Comparison of ENCODE assay signal across 1 cellular context in the genomic region with DNA sequence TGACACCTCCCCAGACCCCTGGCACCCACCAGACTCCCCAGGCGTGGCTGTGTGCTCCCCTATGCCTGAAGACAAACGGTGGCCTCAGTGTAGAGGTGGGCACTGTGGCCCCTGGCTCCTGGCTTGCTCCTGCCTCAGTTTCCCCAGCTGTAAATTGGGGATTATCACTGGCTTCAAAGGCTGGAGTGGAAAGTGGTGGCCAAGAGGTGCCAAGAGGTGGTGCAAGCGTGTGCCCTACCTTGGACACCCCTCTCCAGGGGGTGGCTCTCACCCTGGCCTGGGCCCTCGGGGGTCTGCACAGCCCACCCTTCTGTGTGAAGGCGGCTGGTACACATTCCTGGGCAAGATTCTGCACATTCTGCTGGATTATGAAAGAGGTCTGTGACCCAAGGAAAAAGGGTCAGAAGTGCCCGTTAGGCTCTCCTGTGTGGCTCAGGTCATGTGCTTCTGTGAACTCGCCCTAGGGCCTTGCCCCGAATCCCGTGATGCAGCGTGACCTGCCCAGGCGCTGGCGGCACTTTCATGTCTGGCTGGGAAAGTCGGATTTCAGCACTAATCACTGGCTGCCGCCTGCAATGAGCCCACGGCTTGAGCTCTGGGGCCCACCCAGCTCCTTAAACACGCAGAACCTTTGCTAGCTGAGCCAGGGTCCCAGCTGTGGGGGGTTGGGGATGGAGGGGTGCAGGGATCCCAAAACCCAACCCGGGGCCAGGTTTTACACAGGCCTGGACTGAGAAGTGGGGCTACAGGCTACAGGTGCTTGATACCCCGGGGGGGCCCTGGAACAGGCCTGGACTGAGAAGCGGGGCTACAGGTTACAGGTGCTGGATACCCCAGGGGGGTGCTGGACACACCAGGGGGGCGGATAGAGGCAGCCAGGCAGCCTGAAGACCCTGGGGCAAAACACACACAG.
TF ChIP-seq lines count a peak whose summit lies in the region.

No MANE protein-coding gene starts in this region.

TF ChIP-seq in HepG2, 621 proteins besides CTCF, POLR2A, EP300 and RAD21 (continued from another document):
- TF ChIP-seq SIX4 (CRISPR knock-in tag; IDR thresholded peaks at IDR 0.05) (peak; percentile 92), ZNF138 (CRISPR knock-in tag; IDR thresholded peaks at IDR 0.05; ENCODE audit: low read depth) (0 out of 2 replicates have a peak, but pooled peaks have one; percentile 78), ZNF546 (CRISPR knock-in tag; conservative IDR thresholded peaks at IDR 0.05) (peak; percentile 62; the same call in 1 of the 2 replicates), ESRRA (CRISPR knock-in tag; IDR thresholded peaks at IDR 0.05; ENCODE audit: low read depth) (peak; percentile 74), ZBTB7A (CRISPR knock-in tag; IDR thresholded peaks at IDR 0.05) (peak; percentile 99), ZNF564 (CRISPR knock-in tag; IDR thresholded peaks at IDR 0.05) (peak; percentile 47; the same call in 1 of the 2 replicates), CEBPB (IDR thresholded peaks at IDR 0.05; ENCODE audit: borderline replicate concordance, low read depth, low read length) (peak; percentile 50; the same call in 1 of the 2 replicates), ELF4 (CRISPR knock-in tag; IDR thresholded peaks at IDR 0.05; ENCODE audit: borderline replicate concordance) (0 out of 2 replicates have a peak, but pooled peaks have one; percentile 19), CHD2 (IDR thresholded peaks at IDR 0.05; ENCODE audit: low read depth, low read length) (peak; percentile 23; the same call in 1 of the 2 replicates), ZNF563 (CRISPR knock-in tag; IDR thresholded peaks at IDR 0.05) (peak; percentile 66; the same call in 1 of the 2 replicates), SOX13 (IDR thresholded peaks at IDR 0.05) (peak; percentile 91), SOX13 (CRISPR knock-in tag; conservative IDR thresholded peaks at IDR 0.05 in 1 of 2, IDR thresholded peaks at IDR 0.05 in 1 of 2) (peak; percentile 14 to 96; a peak in 2 of 4 replicates), ZNF253 (CRISPR knock-in tag; IDR thresholded peaks at IDR 0.05; ENCODE audit: borderline replicate concordance) (peak; percentile 86; the same call in 1 of the 2 replicates), ZSCAN20 (CRISPR knock-in tag; IDR thresholded peaks at IDR 0.05; ENCODE audit: borderline replicate concordance) (peak; percentile 47; the same call in 1 of the 2 replicates), ZBTB38 (CRISPR knock-in tag; IDR thresholded peaks at IDR 0.05) (peak; percentile 90; the same call in 1 of the 2 replicates), NR2F1 (CRISPR knock-in tag; IDR thresholded peaks at IDR 0.05) (peak; percentile 98 to 99), ZNF883 (CRISPR knock-in tag; IDR thresholded peaks at IDR 0.05; ENCODE audit: not compliant biosample characterization) (peak; percentile 11), MYNN (CRISPR knock-in tag; IDR thresholded peaks at IDR 0.05; ENCODE audit: low read depth) (0 out of 2 replicates have a peak, but pooled peaks have one; percentile 40), ZBTB21 (CRISPR knock-in tag; IDR thresholded peaks at IDR 0.05) (0 out of 2 replicates have a peak, but pooled peaks have one; percentile 15)
- TF ChIP-seq, protein P1, sequence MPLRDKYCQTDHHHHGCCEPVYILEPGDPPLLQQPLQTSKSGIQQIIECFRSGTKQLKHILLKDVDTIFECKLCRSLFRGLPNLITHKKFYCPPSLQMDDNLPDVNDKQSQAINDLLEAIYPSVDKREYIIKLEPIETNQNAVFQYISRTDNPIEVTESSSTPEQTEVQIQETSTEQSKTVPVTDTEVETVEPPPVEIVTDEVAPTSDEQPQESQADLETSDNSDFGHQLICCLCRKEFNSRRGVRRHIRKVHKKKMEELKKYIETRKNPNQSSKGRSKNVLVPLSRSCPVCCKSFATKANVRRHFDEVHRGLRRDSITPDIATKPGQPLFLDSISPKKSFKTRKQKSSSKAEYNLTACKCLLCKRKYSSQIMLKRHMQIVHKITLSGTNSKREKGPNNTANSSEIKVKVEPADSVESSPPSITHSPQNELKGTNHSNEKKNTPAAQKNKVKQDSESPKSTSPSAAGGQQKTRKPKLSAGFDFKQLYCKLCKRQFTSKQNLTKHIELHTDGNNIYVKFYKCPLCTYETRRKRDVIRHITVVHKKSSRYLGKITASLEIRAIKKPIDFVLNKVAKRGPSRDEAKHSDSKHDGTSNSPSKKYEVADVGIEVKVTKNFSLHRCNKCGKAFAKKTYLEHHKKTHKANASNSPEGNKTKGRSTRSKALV (CRISPR knock-in tag; IDR thresholded peaks at IDR 0.05), result peak; percentile 69; the same call in 1 of the 2 replicates
- TF ChIP-seq, protein P2, sequence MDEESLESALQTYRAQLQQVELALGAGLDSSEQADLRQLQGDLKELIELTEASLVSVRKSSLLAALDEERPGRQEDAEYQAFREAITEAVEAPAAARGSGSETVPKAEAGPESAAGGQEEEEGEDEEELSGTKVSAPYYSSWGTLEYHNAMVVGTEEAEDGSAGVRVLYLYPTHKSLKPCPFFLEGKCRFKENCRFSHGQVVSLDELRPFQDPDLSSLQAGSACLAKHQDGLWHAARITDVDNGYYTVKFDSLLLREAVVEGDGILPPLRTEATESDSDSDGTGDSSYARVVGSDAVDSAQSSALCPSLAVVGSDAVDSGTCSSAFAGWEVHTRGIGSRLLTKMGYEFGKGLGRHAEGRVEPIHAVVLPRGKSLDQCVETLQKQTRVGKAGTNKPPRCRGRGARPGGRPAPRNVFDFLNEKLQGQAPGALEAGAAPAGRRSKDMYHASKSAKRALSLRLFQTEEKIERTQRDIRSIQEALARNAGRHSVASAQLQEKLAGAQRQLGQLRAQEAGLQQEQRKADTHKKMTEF (CRISPR knock-in tag; IDR thresholded peaks at IDR 0.05), result peak; percentile 92
- TF ChIP-seq, protein P3, sequence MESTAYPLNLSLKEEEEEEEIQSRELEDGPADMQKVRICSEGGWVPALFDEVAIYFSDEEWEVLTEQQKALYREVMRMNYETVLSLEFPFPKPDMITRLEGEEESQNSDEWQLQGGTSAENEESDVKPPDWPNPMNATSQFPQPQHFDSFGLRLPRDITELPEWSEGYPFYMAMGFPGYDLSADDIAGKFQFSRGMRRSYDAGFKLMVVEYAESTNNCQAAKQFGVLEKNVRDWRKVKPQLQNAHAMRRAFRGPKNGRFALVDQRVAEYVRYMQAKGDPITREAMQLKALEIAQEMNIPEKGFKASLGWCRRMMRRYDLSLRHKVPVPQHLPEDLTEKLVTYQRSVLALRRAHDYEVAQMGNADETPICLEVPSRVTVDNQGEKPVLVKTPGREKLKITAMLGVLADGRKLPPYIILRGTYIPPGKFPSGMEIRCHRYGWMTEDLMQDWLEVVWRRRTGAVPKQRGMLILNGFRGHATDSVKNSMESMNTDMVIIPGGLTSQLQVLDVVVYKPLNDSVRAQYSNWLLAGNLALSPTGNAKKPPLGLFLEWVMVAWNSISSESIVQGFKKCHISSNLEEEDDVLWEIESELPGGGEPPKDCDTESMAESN (CRISPR knock-in tag; conservative IDR thresholded peaks at IDR 0.05), result peak; percentile 90
- TF ChIP-seq, protein P4, sequence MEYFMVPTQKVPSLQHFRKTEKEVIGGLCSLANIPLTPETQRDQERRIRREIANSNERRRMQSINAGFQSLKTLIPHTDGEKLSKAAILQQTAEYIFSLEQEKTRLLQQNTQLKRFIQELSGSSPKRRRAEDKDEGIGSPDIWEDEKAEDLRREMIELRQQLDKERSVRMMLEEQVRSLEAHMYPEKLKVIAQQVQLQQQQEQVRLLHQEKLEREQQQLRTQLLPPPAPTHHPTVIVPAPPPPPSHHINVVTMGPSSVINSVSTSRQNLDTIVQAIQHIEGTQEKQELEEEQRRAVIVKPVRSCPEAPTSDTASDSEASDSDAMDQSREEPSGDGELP (IDR thresholded peaks at IDR 0.05; ENCODE audit: borderline replicate concordance, low read depth), result peak; percentile 85; the same call in 1 of the 2 replicates
- TF ChIP-seq, protein P5, sequence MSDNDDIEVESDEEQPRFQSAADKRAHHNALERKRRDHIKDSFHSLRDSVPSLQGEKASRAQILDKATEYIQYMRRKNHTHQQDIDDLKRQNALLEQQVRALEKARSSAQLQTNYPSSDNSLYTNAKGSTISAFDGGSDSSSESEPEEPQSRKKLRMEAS (IDR thresholded peaks at IDR 0.05), result peak; percentile 90
